8 cellular contexts compared by ENCODE assay signal in genomic region chr19:6481541-6482342, GRCh38.
DNase-seq lines count a peak whose midpoint lies in the region; ATAC-seq and TF ChIP-seq lines count a peak whose summit lies in the region.

DENND1C (minus strand) TSS chr19:6481787; CDS start chr19:6481695, 92 bp downstream.

- peak; percentile 58 for TF ChIP-seq POLR2A in GM10847 (IDR thresholded peaks at IDR 0.05; ENCODE audit: extremely low read depth, insufficient read length)

- peak within 1 kb of the TSS; percentile 4 for H3K27ac ChIP-seq in angular gyrus (ENCODE audit: low read depth, low read length)

- DNase-seq in T-helper 1 cell: peak in 3 of 5 donors; percentile 46 to 86 (median 51)
- peak; percentile 67 for DNase-seq in left kidney (ENCODE audit: low read depth, low spot score)
- DNase-seq in stimulated activated CD8-positive, alpha-beta memory T cell treated with anti-CD3 and anti-CD28 coated beads, Interleukin-2, amount 100 ng/mL, for 1 hour (ENCODE audit: low read depth in 2 of 2): peak; percentile 39 to 53
- DNase-seq in SW480 (ENCODE audit: low spot score): no peak
- no peak for DNase-seq in NCI-H345 treated with DMSO at 0.1 percent for 48 hours (lab: John Stamatoyannopoulos, UW; ENCODE audit: unreplicated experiment)

- peak; percentile 67 for ATAC-seq in HG02885 (IDR thresholded peaks at IDR 0.05; ENCODE audit: poor library complexity, unreplicated experiment)

Comparison
In these comparisons a context has a peak if more than half of its experiments do, and no peak if none do; other contexts are left out.
1. DNase-seq: peak in T-helper 1 cell (3 of 5), left kidney (single experiment) and stimulated activated CD8-positive, alpha-beta memory T cell treated with anti-CD3 and anti-CD28 coated beads, Interleukin-2, amount 100 ng/mL, for 1 hour (2 of 2); none in SW480 (single experiment) and NCI-H345 treated with DMSO at 0.1 percent for 48 hours (single experiment).